9 cellular contexts compared by ENCODE assay signal in the genomic region with DNA sequence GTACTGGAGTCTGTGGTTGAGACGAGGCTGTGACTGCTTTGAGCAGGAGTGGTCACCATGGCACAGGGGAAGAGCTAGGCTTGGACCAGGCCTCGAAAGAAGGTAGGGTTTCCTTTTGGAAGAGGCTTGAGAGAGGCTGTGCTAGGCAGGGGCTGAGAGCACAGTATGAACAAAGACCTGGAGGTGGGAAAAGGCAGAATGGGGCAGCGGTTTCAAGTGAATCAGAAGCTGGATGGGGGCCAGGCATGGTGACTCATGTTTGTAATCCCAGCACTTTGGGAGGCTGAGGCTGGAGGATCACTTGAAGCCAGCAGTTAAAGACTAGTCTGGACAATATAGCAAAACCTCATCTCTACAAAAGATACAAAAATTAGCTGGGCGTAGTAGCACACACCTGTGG.
DNase-seq lines count a peak whose midpoint lies in the region; ATAC-seq, FAIRE-seq and TF ChIP-seq lines count a peak whose summit lies in the region.
"Had no signal": no experiment of that assay in that cellular context is flagged by ENCODE, and none has a peak within 500 bp of the region (broad histone marks: within the 10 kb centered on the region; RNA-seq: fewer than 3 reads in every experiment).

No MANE protein-coding gene starts in this region.

- H3K9me3 Mint-ChIP-seq in activated T-helper 17 cell treated with anti-CD3 and anti-CD28 coated beads, Interleukin-2, amount 50 U/mL, for 72 hours = no peaks in the 10 kb centered on the region

- no peak for FAIRE-seq in frontal cortex (lab: Jason Lieb, UNC)

- peak; percentile 60 for ATAC-seq in activated T-helper 17 cell treated with anti-CD3 and anti-CD28 coated beads, Interleukin-2, amount 50 U/mL, for 72 hours (replicated peaks)
- ATAC-seq in GM21786 (IDR thresholded peaks at IDR 0.05; ENCODE audit: unreplicated experiment) (no peak), HG03457 (IDR thresholded peaks at IDR 0.05; ENCODE audit: unreplicated experiment) (no peak)
- ATAC-seq: gastroesophageal sphincter had no signal

- H3K4me1 Mint-ChIP-seq in activated T-helper 17 cell treated with anti-CD3 and anti-CD28 coated beads, Interleukin-2, amount 50 U/mL, for 72 hours = no peaks in the 10 kb centered on the region

- H3K36me3 Mint-ChIP-seq in activated T-helper 17 cell treated with anti-CD3 and anti-CD28 coated beads, Interleukin-2, amount 50 U/mL, for 72 hours (ENCODE audit: low read depth) = no peaks in the 10 kb centered on the region

- DNase-seq in AG09319 (ENCODE audit: extremely low read depth, low read depth) (peak; percentile 18), HS-5 (ENCODE audit: low read depth) (peak; percentile 43), iris pigment epithelial cell (ENCODE audit: low read depth) (peak; percentile 89), frontal cortex (ENCODE audit: low spot score in 2 of 2) (no peak)
- no peak for DNase-seq in NK-92 treated with Interleukin-12 subunit alpha and Interleukin-12 subunit beta, amount 100 ng/mL, for 24 hours (lab: John Stamatoyannopoulos, UW)

- H3K27me3 Mint-ChIP-seq in activated T-helper 17 cell treated with anti-CD3 and anti-CD28 coated beads, Interleukin-2, amount 50 U/mL, for 72 hours = no peaks in the 10 kb centered on the region

- TF ChIP-seq CTCF in AG09319 (IDR thresholded peaks at IDR 0.05; ENCODE audit: low read depth, low read length) = no peak

- H3K4me3 Mint-ChIP-seq in activated T-helper 17 cell treated with anti-CD3 and anti-CD28 coated beads, Interleukin-2, amount 50 U/mL, for 72 hours = no peak overlapping the region

- no peak overlapping the region for H3K27ac Mint-ChIP-seq in activated T-helper 17 cell treated with anti-CD3 and anti-CD28 coated beads, Interleukin-2, amount 50 U/mL, for 72 hours

Comparison
In these comparisons a context has a peak if more than half of its experiments do, and no peak if none do; other contexts are left out.
1. DNase-seq: peak in AG09319 (single experiment), HS-5 (single experiment) and iris pigment epithelial cell (single experiment); none in frontal cortex (0 of 2) and NK-92 treated with Interleukin-12 subunit alpha and Interleukin-12 subunit beta, amount 100 ng/mL, for 24 hours (single experiment).